Comparison of ENCODE assay signal across 21 cellular contexts in the genomic region with DNA sequence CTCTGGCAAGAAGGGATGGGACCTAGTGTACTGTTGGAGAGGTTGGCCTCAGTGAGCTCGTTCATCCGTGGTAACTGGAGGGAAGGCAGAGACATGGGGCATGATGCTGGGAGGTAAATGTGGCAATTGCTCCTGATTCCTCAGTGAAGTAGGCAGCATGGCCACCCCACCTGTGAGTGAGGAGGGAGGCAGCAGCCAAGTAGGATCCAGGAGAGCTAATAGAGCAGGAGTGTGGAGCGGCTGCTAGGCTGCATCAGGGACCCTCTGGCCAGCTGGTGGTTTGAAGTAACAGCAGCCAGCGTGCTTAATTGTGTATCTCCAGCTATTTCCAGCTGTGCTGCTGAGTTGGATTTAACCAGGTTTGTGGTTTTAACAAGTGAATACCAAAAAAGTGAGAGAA. TPM values are rescaled to one million over a fixed set of nuclear protein-coding genes. Genes with fewer than 3 reads are reported as not detected.
DNase-seq lines count a peak whose midpoint lies in the region; ATAC-seq and TF ChIP-seq lines count a peak whose summit lies in the region.
"Had no signal": no experiment of that assay in that cellular context is flagged by ENCODE, and none has a peak within 500 bp of the region (broad histone marks: within the 10 kb centered on the region; RNA-seq: fewer than 3 reads in every experiment).

No MANE protein-coding gene starts in this region.

- no peaks in the 10 kb centered on the region for H3K27me3 Mint-ChIP-seq in activated naive CD4-positive, alpha-beta T cell treated with anti-CD3 and anti-CD28 coated beads, Interleukin-2, amount 50 U/mL, for 24 hours
- no peaks in the 10 kb centered on the region for H3K27me3 Mint-ChIP-seq in T-helper 17 cell

- no peak for ATAC-seq in T-helper 17 cell
- ATAC-seq in stimulated activated effector memory CD8-positive, alpha-beta T cell treated with anti-CD3 and anti-CD28 coated beads, Interleukin-12 subunit alpha, Interleukin-12 subunit beta, amount 100 ng/mL, for 72 hours, result no peak
- ATAC-seq in HG02759 (IDR thresholded peaks at IDR 0.05; ENCODE audit: unreplicated experiment), result no peak
- ATAC-seq: Panc1, WTC11 had no signal

- no peak overlapping the region for H3K4me3 ChIP-seq in fibroblast of villous mesenchyme (ENCODE audit: low read depth, low read length)
- H3K4me3 ChIP-seq: tibial nerve had no signal

- TF ChIP-seq CTCF in fibroblast of villous mesenchyme (IDR thresholded peaks at IDR 0.05; ENCODE audit: insufficient read depth, low read depth, low read length), result no peak

- no peaks in the 10 kb centered on the region for H3K9me3 ChIP-seq in T-helper 17 cell (ENCODE audit: control insufficient read depth, low read length, poor library complexity, severe bottlenecking)
- H3K9me3 ChIP-seq: tibial nerve had no signal

- H3K4me1 Mint-ChIP-seq in activated naive CD4-positive, alpha-beta T cell treated with anti-CD3 and anti-CD28 coated beads, Interleukin-2, amount 50 U/mL, for 24 hours, result peaks cover 46% of the 10 kb centered on the region
- H3K4me1 Mint-ChIP-seq in T-helper 17 cell, result peaks cover 43% of the 10 kb centered on the region
- peaks cover 39% of the 10 kb centered on the region for H3K4me1 Mint-ChIP-seq in stimulated activated effector memory CD8-positive, alpha-beta T cell treated with anti-CD3 and anti-CD28 coated beads, Interleukin-12 subunit alpha, Interleukin-12 subunit beta, amount 100 ng/mL, for 72 hours

- peaks cover 31% of the 10 kb centered on the region for H3K36me3 Mint-ChIP-seq in activated naive CD4-positive, alpha-beta T cell treated with anti-CD3 and anti-CD28 coated beads, Interleukin-2, amount 50 U/mL, for 24 hours
- H3K36me3 Mint-ChIP-seq in T-helper 17 cell (ENCODE audit: low read depth), result peaks cover 33% of the 10 kb centered on the region
- H3K36me3 Mint-ChIP-seq in stimulated activated effector memory CD8-positive, alpha-beta T cell treated with anti-CD3 and anti-CD28 coated beads, Interleukin-12 subunit alpha, Interleukin-12 subunit beta, amount 100 ng/mL, for 72 hours, result peaks cover 80% of the 10 kb centered on the region

- no peak for DNase-seq in activated naive CD4-positive, alpha-beta T cell treated with anti-CD3 and anti-CD28 coated beads, Interleukin-2, amount 50 U/mL, for 16 hours
- no peak for DNase-seq in T-helper 17 cell
- DNase-seq in fibroblast of villous mesenchyme (ENCODE audit: low read depth), result peak; percentile 18
- no peak for DNase-seq in stimulated activated effector memory CD8-positive, alpha-beta T cell treated with anti-CD3 and anti-CD28 coated beads, Interleukin-12 subunit alpha, Interleukin-12 subunit beta, amount 100 ng/mL, for 72 hours (ENCODE audit: low spot score in 2 of 2)
- DNase-seq in stimulated activated CD4-positive, alpha-beta T cell treated with anti-CD3 and anti-CD28 coated beads, Interleukin-4, amount 100 ng/mL, for 1 hour, result no peak
- DNase-seq in COLO668 (lab: John Stamatoyannopoulos, UW; ENCODE audit: unreplicated experiment), result no peak
- DNase-seq: activated effector memory CD4-positive, alpha-beta T cell treated with Interleukin-2 at 50 U/mL for 16 hours; cerebellar nuclear complex; DMS79; GOT3; Karpas-422; mammary epithelial cell; NCI-H1048; NCI-H2029 treated with DMSO at 0.1 percent for 48 hours; posterior cingulate gyrus; stimulated activated naive CD4-positive, alpha-beta T cell treated with Interleukin-2 at 50 U/mL for 16 hours had no signal

- no peak overlapping the region for H3K4me3 Mint-ChIP-seq in activated naive CD4-positive, alpha-beta T cell treated with anti-CD3 and anti-CD28 coated beads, Interleukin-2, amount 50 U/mL, for 24 hours
- H3K4me3 Mint-ChIP-seq in T-helper 17 cell, result no peak overlapping the region
- no peak overlapping the region for H3K4me3 Mint-ChIP-seq in stimulated activated effector memory CD8-positive, alpha-beta T cell treated with anti-CD3 and anti-CD28 coated beads, Interleukin-12 subunit alpha, Interleukin-12 subunit beta, amount 100 ng/mL, for 72 hours
- H3K4me3 Mint-ChIP-seq: WTC11 had no signal

- H3K9me3 Mint-ChIP-seq in activated naive CD4-positive, alpha-beta T cell treated with anti-CD3 and anti-CD28 coated beads, Interleukin-2, amount 50 U/mL, for 24 hours, result no peaks in the 10 kb centered on the region
- no peaks in the 10 kb centered on the region for H3K9me3 Mint-ChIP-seq in stimulated activated effector memory CD8-positive, alpha-beta T cell treated with anti-CD3 and anti-CD28 coated beads, Interleukin-12 subunit alpha, Interleukin-12 subunit beta, amount 100 ng/mL, for 72 hours
- H3K9me3 Mint-ChIP-seq: WTC11 had no signal

- peak overlapping the region; percentile 52 for H3K27ac Mint-ChIP-seq in activated naive CD4-positive, alpha-beta T cell treated with anti-CD3 and anti-CD28 coated beads, Interleukin-2, amount 50 U/mL, for 24 hours
- H3K27ac Mint-ChIP-seq in T-helper 17 cell, result peak overlapping the region; percentile 81
- peak overlapping the region; percentile 46 for H3K27ac Mint-ChIP-seq in stimulated activated effector memory CD8-positive, alpha-beta T cell treated with anti-CD3 and anti-CD28 coated beads, Interleukin-12 subunit alpha, Interleukin-12 subunit beta, amount 100 ng/mL, for 72 hours

RNA-seq across cellular contexts. Expression of a gene that starts 24.7 kb away (rescaled TPM):
- total RNA-seq in T-helper 17 cell, result 10 to 100 TPM; 42.4 to 50.7 TPM
- total RNA-seq in fibroblast of villous mesenchyme, result 115 and 165 TPM in 2 replicates
